Comparison of ENCODE assay signal across 8 cellular contexts in genomic region chr2:48205137-48205798, GRCh38.
DNase-seq lines count a peak whose midpoint lies in the region; ATAC-seq and TF ChIP-seq lines count a peak whose summit lies in the region.

No MANE protein-coding gene starts in this region.

- BruUV-seq in Panc1 (replicated peaks; lab: Mats Ljungman, UMichigan): no TSS peak

- intact Hi-C loops in Panc1 (cut with micrococcal nuclease; ENCODE audit: unreplicated experiment): no loop called here

- in situ Hi-C loops in Panc1 (cut with HindIII; ENCODE audit: low pct_unique_long_range_greater_than_20kb, low sequenced_read_pairs): no loop called here

- H3K4me2 ChIP-seq in GM23338: no peak overlapping the region

- DNase-seq in GM12865 (ENCODE audit: low read depth): peak; percentile 75
- no peak for DNase-seq in GM23338 (ENCODE audit: low spot score)
- DNase-seq in Panc1 (ENCODE audit: low read depth, low spot score): no peak
- DNase-seq in memory B cell (ENCODE audit: low spot score in 2 of 2): peak in 1 of 2 donors; percentile 25
- DNase-seq in stimulated activated CD4-positive, alpha-beta T cell treated with anti-CD3 and anti-CD28 coated beads, Interleukin-15, amount 100 ng/mL, for 24 hours: no peak
- no peak for DNase-seq in NK-92 (lab: John Stamatoyannopoulos, UW; ENCODE audit: unreplicated experiment)
- DNase-seq in GDM1 (lab: John Stamatoyannopoulos, UW): no peak
- DNase-seq in COLO668 (lab: John Stamatoyannopoulos, UW; ENCODE audit: unreplicated experiment): no peak

- 0 out of 2 replicates have a peak, but pooled peaks cover 8% of the 10 kb centered on the region for H3K9me2 ChIP-seq in GM23338 (ENCODE audit: insufficient read depth)

- H3K4me1 ChIP-seq in GM23338 (ENCODE audit: insufficient read depth): peaks cover 48% of the 10 kb centered on the region
- no peaks in the 10 kb centered on the region for H3K4me1 ChIP-seq in Panc1 (ENCODE audit: control insufficient read depth, insufficient read depth, low read length)

- no peaks in the 10 kb centered on the region for H3K27me3 ChIP-seq in GM23338 (ENCODE audit: insufficient read depth)
- no peaks in the 10 kb centered on the region for H3K27me3 ChIP-seq in Panc1 (ENCODE audit: control insufficient read depth, insufficient read depth, low read length)

- CTCF ChIA-PET in Panc1 (lab: Charles Lee): interaction anchor here (0.5 kb wide), 1 partner anchor 59 kb away, joined by 3 read pairs; no protein-coding TSS in a partner anchor

- H3K4me3 Mint-ChIP-seq in GM23338 (no peak overlapping the region), memory B cell (peak overlapping the region; percentile 53)

- H3K4me3 ChIP-seq in GM12865 (ENCODE audit: low read depth, low read length) (no peak overlapping the region), GM23338 (no peak overlapping the region), Panc1 (ENCODE audit: low read depth in 2 of 2, low read length in 2 of 2) (no peak overlapping the region)

- H3F3A ChIP-seq in GM23338 (replicated peaks; ENCODE audit: low read depth): no peaks in the 10 kb centered on the region

- H3K9me3 Mint-ChIP-seq in GM23338 (peaks cover 2% of the 10 kb centered on the region; the same call in 1 of the 3 replicates), memory B cell (no peaks in the 10 kb centered on the region)

- POLR2A ChIA-PET in Panc1 (lab: Charles Lee): interaction anchor here (0.5 kb wide), 1 partner anchor 92 kb away, joined by 8 read pairs; no protein-coding TSS in a partner anchor

- no peaks in the 10 kb centered on the region for H3K36me3 ChIP-seq in GM23338 (ENCODE audit: insufficient read depth)
- H3K36me3 ChIP-seq in Panc1 (ENCODE audit: control insufficient read depth, insufficient read depth, low read length): no peaks in the 10 kb centered on the region

- H3K27me3 Mint-ChIP-seq in GM23338 (ENCODE audit: insufficient read depth, low read depth, poor library complexity) (peaks cover 4% of the 10 kb centered on the region), memory B cell (no peaks in the 10 kb centered on the region)

- ATAC-seq in GM23338: no peak
- no peak for ATAC-seq in Panc1
- peak; percentile 95 for ATAC-seq in memory B cell (ENCODE audit: low read depth)

- peaks cover 47% of the 10 kb centered on the region for H3K4me1 Mint-ChIP-seq in GM23338
- H3K4me1 Mint-ChIP-seq in memory B cell: peaks cover 17% of the 10 kb centered on the region

- no peaks in the 10 kb centered on the region for H4K20me1 ChIP-seq in GM23338 (replicated peaks; ENCODE audit: insufficient read depth)

- peak overlapping the region; percentile 70; the same call in 1 of the 2 replicates for H2AFZ ChIP-seq in GM23338

- H3K27ac ChIP-seq in GM23338 (ENCODE audit: low read depth) (no peak overlapping the region), Panc1 (ENCODE audit: low read length) (no peak overlapping the region)

- H3K79me2 ChIP-seq in GM23338 (replicated peaks; ENCODE audit: insufficient read depth): no peaks in the 10 kb centered on the region

- H3K27ac Mint-ChIP-seq in GM23338 (0 out of 2 replicates have a peak overlapping the region, but pooled peaks have one; percentile 13), memory B cell (peak overlapping the region; percentile 42)

- TF ChIP-seq CTCF in GM12865 (IDR thresholded peaks at IDR 0.05; ENCODE audit: insufficient read depth, low read depth, low read length, missing control alignments) (peak; percentile 37), GM23338 (conservative IDR thresholded peaks at IDR 0.05; ENCODE audit: low read depth in 2 of 2) (peak in 1 of 2 experiments; percentile 16; a peak in 3 of 4 replicates), Panc1 (IDR thresholded peaks at IDR 0.05) (peak; percentile 18; the same call in 1 of the 2 replicates)

- no peaks in the 10 kb centered on the region; the same call in 1 of the 3 replicates for H3K36me3 Mint-ChIP-seq in GM23338 (ENCODE audit: low read depth)
- no peaks in the 10 kb centered on the region for H3K36me3 Mint-ChIP-seq in memory B cell

- H3K9me3 ChIP-seq in Panc1 (ENCODE audit: control insufficient read depth, insufficient read depth, low read depth, low read length): no peaks in the 10 kb centered on the region

TF ChIP-seq in GM23338, 12 proteins besides CTCF, POLR2A, EP300 and RAD21 (continues in another document):
- TF ChIP-seq ZNF114 (CRISPR knock-in tag; IDR thresholded peaks at IDR 0.05) (no peak), JUNB (IDR thresholded peaks at IDR 0.05; ENCODE audit: unreplicated experiment) (no peak), ZNF331 (CRISPR knock-in tag; IDR thresholded peaks at IDR 0.05; ENCODE audit: low read depth) (no peak), REST (IDR thresholded peaks at IDR 0.05; ENCODE audit: unreplicated experiment) (no peak)
